ENCODE assay signal across 22 cellular contexts in the genomic region with DNA sequence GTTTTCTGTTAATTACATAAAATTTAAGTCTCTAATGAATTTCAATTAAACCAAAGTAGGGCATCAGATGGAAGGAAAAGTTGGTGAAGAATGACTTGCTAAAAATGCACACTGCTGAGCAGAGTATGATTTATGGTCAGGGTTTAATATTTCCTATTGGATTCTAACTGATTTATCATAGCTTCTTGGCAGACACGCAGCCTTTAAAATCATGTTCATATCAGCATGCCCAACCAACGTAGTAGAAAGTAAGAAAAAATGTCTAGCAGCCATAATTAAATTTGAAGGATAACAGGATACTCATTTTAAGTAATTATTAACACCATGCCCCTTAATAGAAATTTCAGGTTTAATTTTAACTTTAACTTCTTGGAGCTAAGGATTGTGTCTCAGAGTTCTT.
DNase-seq lines count a peak whose midpoint lies in the region; ATAC-seq and TF ChIP-seq lines count a peak whose summit lies in the region.
"Had no signal": no experiment of that assay in that cellular context is flagged by ENCODE, and none has a peak within 500 bp of the region (broad histone marks: within the 10 kb centered on the region; RNA-seq: fewer than 3 reads in every experiment).

No MANE protein-coding gene starts in this region.

- ATAC-seq in HG03571 (IDR thresholded peaks at IDR 0.05; ENCODE audit: unreplicated experiment): no peak
- ATAC-seq in upper lobe of left lung (ENCODE audit: low FRiP score in 2 of 2): no peak
- ATAC-seq: GM12878 had no signal

- no peak for TF ChIP-seq CTCF in fibroblast of villous mesenchyme (IDR thresholded peaks at IDR 0.05; ENCODE audit: insufficient read depth, low read depth, low read length)
- TF ChIP-seq CTCF in mesothelial cell of epicardium (IDR thresholded peaks at IDR 0.05; ENCODE audit: unreplicated experiment): no peak
- no peak for TF ChIP-seq CTCF in upper lobe of left lung (IDR thresholded peaks at IDR 0.05)

- H3K27me3 Mint-ChIP-seq in mesothelial cell of epicardium (ENCODE audit: low read depth): no peaks in the 10 kb centered on the region
- H3K27me3 Mint-ChIP-seq: CD4-positive, alpha-beta memory T cell had no signal

- H3K27ac Mint-ChIP-seq in mesothelial cell of epicardium: peak overlapping the region; percentile 28

- H3K27ac ChIP-seq in SJCRH30: no peak overlapping the region
- no peak overlapping the region for H3K27ac ChIP-seq in upper lobe of left lung
- H3K27ac ChIP-seq: 22Rv1; BLaER1 treated with 17β-estradiol and CSF1 and Interleukin-3, amounts not matched to agents 10 nM and 100 nM had no signal

- 73 to 79% methylated on average over 2 of the region's 2 CpGs for WGBS in upper lobe of left lung, 2 donors

- no peak for TF ChIP-seq POLR2A in upper lobe of left lung (IDR thresholded peaks at IDR 0.05)

- H3K36me3 Mint-ChIP-seq in mesothelial cell of epicardium: peaks cover 36% of the 10 kb centered on the region

- peak; percentile 49 for DNase-seq in NCI-H446 treated with DMSO at 0.1 percent for 48 hours (lab: John Stamatoyannopoulos, UW)
- DNase-seq in NCI-H446 (lab: John Stamatoyannopoulos, UW): no peak
- DNase-seq in fibroblast of villous mesenchyme (ENCODE audit: low read depth): peak; percentile 10
- DNase-seq in mesothelial cell of epicardium (ENCODE audit: low spot score in 2 of 2, unreplicated experiment in 2 of 2): no peak
- no peak for DNase-seq in inferior parietal cortex (ENCODE audit: extremely low spot score)
- no peak for DNase-seq in SJCRH30
- no peak for DNase-seq in upper lobe of left lung
- DNase-seq: CD4-positive, alpha-beta memory T cell; DND-41; GOT3; HCEC 1CT; KG1; NCI-H1092; NCI-H1436 treated with DMSO at 0.1 percent for 48 hours; NCI-H1930; NCI-H2227 treated with DMSO at 0.1 percent for 48 hours; NCI-H774; NK-92 treated with Interleukin-12 subunit alpha and Interleukin-12 subunit beta, amount 100 ng/mL, for 24 hours had no signal

- H3K4me3 Mint-ChIP-seq in mesothelial cell of epicardium: no peak overlapping the region
- H3K4me3 Mint-ChIP-seq: CD4-positive, alpha-beta memory T cell had no signal

- H3K27me3 ChIP-seq in SJCRH30 (no peaks in the 10 kb centered on the region), upper lobe of left lung (no peaks in the 10 kb centered on the region)
- H3K27me3 ChIP-seq: BLaER1 treated with 17β-estradiol and CSF1 and Interleukin-3, amounts not matched to agents 10 nM and 100 nM had no signal

- peaks cover 16% of the 10 kb centered on the region for H3K9me3 Mint-ChIP-seq in mesothelial cell of epicardium

- H3K4me1 ChIP-seq in SJCRH30 (peaks cover 6% of the 10 kb centered on the region; the same call in 1 of the 2 replicates), upper lobe of left lung (peaks cover 0 to 15% (median 2%) of the 10 kb centered on the region in 4 donors)

- peaks cover 19% of the 10 kb centered on the region for H3K4me1 Mint-ChIP-seq in mesothelial cell of epicardium

- TF ChIP-seq EP300 in upper lobe of left lung (IDR thresholded peaks at IDR 0.05): no peak

- no peak overlapping the region for H3K4me3 ChIP-seq in fibroblast of villous mesenchyme (ENCODE audit: low read depth, low read length)
- no peak overlapping the region for H3K4me3 ChIP-seq in SJCRH30
- H3K4me3 ChIP-seq in upper lobe of left lung: no peak overlapping the region
- H3K4me3 ChIP-seq: BLaER1 treated with 17β-estradiol and CSF1 and Interleukin-3, amounts not matched to agents 10 nM and 100 nM; GM12878 had no signal

- peaks cover 10% of the 10 kb centered on the region; the same call in 1 of the 2 replicates for H3K9me3 ChIP-seq in SJCRH30 (replicated peaks)
- peaks cover 0 to 12% (median 3%) of the 10 kb centered on the region in 4 donors for H3K9me3 ChIP-seq in upper lobe of left lung

- H3K36me3 ChIP-seq in SJCRH30: 0 out of 2 replicates have a peak, but pooled peaks cover 6% of the 10 kb centered on the region
- peaks cover 0 to 19% (median 4%) of the 10 kb centered on the region in 4 donors for H3K36me3 ChIP-seq in upper lobe of left lung

Comparison
In these comparisons a context has a peak if more than half of its experiments do, and no peak if none do; other contexts are left out.
1. DNase-seq: peak in NCI-H446 treated with DMSO at 0.1 percent for 48 hours (single experiment) and fibroblast of villous mesenchyme (single experiment); none in NCI-H446 (0 of 2), mesothelial cell of epicardium (0 of 2), inferior parietal cortex (single experiment), SJCRH30 (0 of 2) and upper lobe of left lung (0 of 2).